In the genomic region with DNA sequence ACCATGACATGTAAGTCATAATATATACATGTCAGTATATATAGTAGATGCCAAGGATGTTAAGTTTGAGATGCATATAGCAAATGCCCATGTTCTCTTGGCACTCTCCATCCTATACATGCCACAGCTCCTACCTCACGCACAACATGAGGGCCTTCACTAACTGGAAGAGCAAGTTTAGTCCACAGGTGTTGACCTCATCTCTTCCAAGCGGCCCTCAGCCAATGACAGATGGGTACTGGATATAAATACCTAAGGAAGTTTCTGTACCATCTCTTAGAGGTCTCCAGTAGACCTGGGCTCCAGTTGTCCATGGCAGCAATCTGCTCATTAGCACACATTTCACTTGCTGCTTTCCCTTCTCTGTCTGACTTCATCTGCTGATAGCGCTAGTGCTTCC, we compare ENCODE assay signal across 5 cellular contexts.
"Had no signal": no experiment of that assay in that cellular context is flagged by ENCODE, and none has a peak within 500 bp of the region (broad histone marks: within the 10 kb centered on the region; RNA-seq: fewer than 3 reads in every experiment).

No MANE protein-coding gene starts in this region.

- H3K9me3 Mint-ChIP-seq: GM23338, H9 had no signal

- DNase-seq: H9, HCEC 1CT, IMR-90 had no signal

- H3K27ac Mint-ChIP-seq: GM23338, H9 had no signal

- H3K4me3 Mint-ChIP-seq: GM23338, H9 had no signal

- H3K4me1 Mint-ChIP-seq: GM23338, H9 had no signal

- ATAC-seq: GM23338 had no signal

- H3K4me3 ChIP-seq: GM23338, K562 had no signal
